In the genomic region with DNA sequence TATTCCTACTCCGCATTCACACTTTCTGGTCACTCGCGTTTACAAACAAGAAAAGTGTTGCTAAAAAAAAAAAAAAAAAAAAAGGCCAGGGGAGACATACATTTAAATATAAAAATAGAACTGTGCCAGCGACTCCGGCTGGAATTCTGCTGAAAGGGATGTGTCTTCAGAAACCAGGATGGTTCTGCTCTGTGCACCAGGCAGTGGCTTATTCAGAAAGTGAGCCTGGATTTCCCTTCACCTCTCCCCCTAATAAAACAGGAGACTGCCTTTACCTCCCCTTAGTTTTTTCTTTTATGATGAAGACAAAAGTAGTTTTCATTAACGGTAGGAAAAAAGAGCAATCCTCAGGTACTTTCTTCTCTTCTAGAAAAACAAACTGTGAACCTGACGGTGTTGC, we compare ENCODE assay signal across 10 cellular contexts. TPM values are rescaled to one million over a fixed set of nuclear protein-coding genes. Genes with fewer than 3 reads are reported as not detected.
DNase-seq lines count a peak whose midpoint lies in the region; ATAC-seq and TF ChIP-seq lines count a peak whose summit lies in the region.
"Had no signal": no experiment of that assay in that cellular context is flagged by ENCODE, and none has a peak within 500 bp of the region (broad histone marks: within the 10 kb centered on the region; RNA-seq: fewer than 3 reads in every experiment).

No MANE protein-coding gene starts in this region.

- peak; percentile 15 for DNase-seq in NCI-H1092 treated with DMSO at 0.1 percent for 48 hours (lab: John Stamatoyannopoulos, UW)
- DNase-seq in NCI-H1092 (lab: John Stamatoyannopoulos, UW): no peak
- DNase-seq in colonic mucosa: no peak
- DNase-seq in lower lobe of right lung: no peak
- no peak for DNase-seq in transverse colon
- no peak for DNase-seq in activated effector memory CD4-positive, alpha-beta T cell treated with Interleukin-2 at 50 U/mL for 16 hours
- no peak for DNase-seq in cortex of kidney (lab: John Stamatoyannopoulos, UW)
- no peak for DNase-seq in SW 1271 (lab: John Stamatoyannopoulos, UW)

- ATAC-seq in lower lobe of right lung: peak; percentile 31 to 42

- no peaks in the 10 kb centered on the region for H3K27me3 ChIP-seq in colonic mucosa
- H3K27me3 ChIP-seq in lower lobe of right lung (ENCODE audit: low read depth): no peaks in the 10 kb centered on the region
- H3K27me3 ChIP-seq in transverse colon: peaks cover 6% of the 10 kb centered on the region

- intact Hi-C loops in colonic mucosa (cut with DNase I): no loop called here
- intact Hi-C loops in lower lobe of right lung (cut with DNase I): no loop called here
- intact Hi-C loops in transverse colon (cut with DNase I; ENCODE audit: low total_unique reads): no loop called here

- H3K9me3 ChIP-seq in colonic mucosa (no peaks in the 10 kb centered on the region), lower lobe of right lung (no peaks in the 10 kb centered on the region), transverse colon (no peaks in the 10 kb centered on the region)

- no peak for TF ChIP-seq EP300 in transverse colon (IDR thresholded peaks at IDR 0.05; ENCODE audit: low read depth)

- H3K27ac ChIP-seq in colonic mucosa (peak overlapping the region; percentile 50), lower lobe of right lung (peak overlapping the region; percentile 21), transverse colon (peak overlapping the region; percentile 43 to 70 (median 62))

- H3K36me3 ChIP-seq in colonic mucosa (no peaks in the 10 kb centered on the region), lower lobe of right lung (no peaks in the 10 kb centered on the region), transverse colon (no peaks in the 10 kb centered on the region)

- H3K9ac ChIP-seq in colonic mucosa (ENCODE audit: low read depth in 2 of 2, low read length in 2 of 2): peak overlapping the region; percentile 51 to 66

- no peak for TF ChIP-seq POLR2A in transverse colon (IDR thresholded peaks at IDR 0.05)

- in situ Hi-C loops in transverse colon (cut with MboI; ENCODE audit: low pct_ligation_motif_present in 1 of 4, low pct_unique_long_range_greater_than_20kb in 1 of 4, low sequenced_read_pairs in 3 of 4): loop anchor here in 1 of 4 donors (5.0 kb wide), 1 partner anchor 61 kb away; no protein-coding TSS in a partner anchor

- TF ChIP-seq CTCF in colonic mucosa (IDR thresholded peaks at IDR 0.05) (no peak), lower lobe of right lung (IDR thresholded peaks at IDR 0.05) (no peak), transverse colon (IDR thresholded peaks at IDR 0.05) (no peak)

- 0 to 1% methylated on average over 5 to 7 of the region's 7 CpGs for WGBS in transverse colon (ENCODE audit: low coverage in 1 of 2), 2 donors

- no peaks in the 10 kb centered on the region for H3K4me1 ChIP-seq in colonic mucosa
- peaks cover 13% of the 10 kb centered on the region for H3K4me1 ChIP-seq in lower lobe of right lung
- peaks cover 0 to 20% (median 6%) of the 10 kb centered on the region in 4 donors for H3K4me1 ChIP-seq in transverse colon

- peak overlapping the region; percentile 48 for H3K4me3 ChIP-seq in colonic mucosa
- H3K4me3 ChIP-seq in lower lobe of right lung: peak overlapping the region; percentile 55
- H3K4me3 ChIP-seq in transverse colon: peak overlapping the region; percentile 27 to 62 (median 46)

RNA-seq across cellular contexts. Expression of gene SLC7A8, which starts 0.4 kb away (rescaled TPM):
- total RNA-seq in colonic mucosa (10 to 100 TPM; 21.5 to 23.8 TPM), lower lobe of right lung (36.8 TPM), transverse colon (10 to 100 TPM in 3 of 4 donors, 1 to 10 TPM in 1; 5.2 to 29.1 (median 14.2) TPM)

RNA-seq across cellular contexts. Expression of gene RNF212B, which starts 54.7 kb away (rescaled TPM):
- total RNA-seq in colonic mucosa (not detected), lower lobe of right lung (not detected), transverse colon (not detected)
- total RNA-seq: activated T-cell treated with anti-CD3 and anti-CD28 coated beads, Interleukin-2, amount 50 U/mL, for 4 hours; myocyte had no signal
